Comparison of ENCODE assay signal across 8 cellular contexts in the genomic region with DNA sequence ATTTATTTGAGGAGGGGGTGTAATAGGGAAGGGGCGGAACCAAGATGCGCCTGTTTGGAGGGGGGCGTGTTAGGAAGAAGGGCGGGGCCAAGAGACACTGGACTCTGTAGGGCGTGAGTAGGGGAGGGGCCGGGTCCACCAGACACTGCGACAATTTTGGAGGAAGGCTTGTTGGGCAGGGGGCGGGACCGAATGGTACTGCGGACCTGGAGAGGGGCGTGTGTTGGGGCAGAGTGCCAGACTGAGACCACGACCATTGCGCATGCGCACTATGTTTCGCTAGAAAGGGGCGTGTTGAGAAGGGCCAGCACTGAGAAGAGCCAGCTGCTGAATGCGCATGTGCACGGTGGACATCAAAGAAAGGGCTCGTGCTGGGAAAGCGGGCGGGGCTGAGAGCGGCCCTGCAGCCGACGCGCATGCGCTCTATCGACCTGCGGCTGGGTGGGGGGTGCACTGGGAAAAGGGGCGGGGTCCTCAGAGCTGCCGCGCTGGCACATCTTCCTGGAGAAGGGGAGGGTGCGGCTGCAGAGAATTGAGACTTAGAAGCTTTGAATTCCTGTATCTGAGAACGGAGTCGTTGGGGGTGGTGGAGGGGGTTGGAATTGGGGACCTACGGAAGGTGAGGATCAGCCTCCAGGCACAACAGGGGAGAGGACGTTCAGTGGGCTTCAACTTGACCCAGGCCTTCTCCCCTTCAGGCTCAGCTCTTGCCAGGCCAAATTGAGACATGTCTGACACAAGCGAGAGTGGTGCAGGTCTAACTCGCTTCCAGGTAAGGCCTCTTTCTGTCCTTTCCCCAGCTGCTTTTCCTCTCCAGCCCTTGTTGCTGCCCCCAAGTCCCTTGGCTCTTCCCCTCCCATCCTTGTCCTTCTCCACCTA. TPM values are rescaled to one million over a fixed set of nuclear protein-coding genes. Genes with fewer than 3 reads are reported as not detected.
DNase-seq lines count a peak whose midpoint lies in the region; TF ChIP-seq lines count a peak whose summit lies in the region.

No MANE protein-coding gene starts in this region.

- peak overlapping the region; percentile 67 to 77 for H3K4me3 ChIP-seq in neutrophil (ENCODE audit: low read depth in 1 of 2, low read length in 1 of 2)

- H3K36me3 ChIP-seq in neutrophil, result peaks cover 10% of the 10 kb centered on the region

- H3K27me3 Mint-ChIP-seq in HFFc6 (ENCODE audit: insufficient read depth), result peaks cover 10% of the 10 kb centered on the region

- H3K27ac ChIP-seq in neutrophil, result peak overlapping the region; percentile 64
- H3K27ac ChIP-seq in substantia nigra (ENCODE audit: low read depth, low read length, poor library complexity, severe bottlenecking), result peak overlapping the region; percentile 88

- H3K4me3 Mint-ChIP-seq in HFFc6, result peak overlapping the region; percentile 95

- H3K27ac Mint-ChIP-seq in HFFc6, result peak overlapping the region; percentile 92

- peaks cover 15% of the 10 kb centered on the region for H3K4me1 Mint-ChIP-seq in HFFc6 (ENCODE audit: low read depth)

- H3K4me1 ChIP-seq in neutrophil (ENCODE audit: control insufficient read depth in 1 of 2, insufficient read depth in 1 of 2, low read depth in 1 of 2, low read length in 1 of 2), result peaks cover 7 to 19% of the 10 kb centered on the region in 2 experiments

- TF ChIP-seq CTCF in HFFc6 (IDR thresholded peaks at IDR 0.05), result no peak
- no peak for TF ChIP-seq CTCF in neutrophil (IDR thresholded peaks at IDR 0.05)

- peaks cover 15% of the 10 kb centered on the region for H3K36me3 Mint-ChIP-seq in HFFc6 (ENCODE audit: low read depth)

- no peaks in the 10 kb centered on the region for H3K27me3 ChIP-seq in neutrophil

- H3K9me3 ChIP-seq in neutrophil, result no peaks in the 10 kb centered on the region

- no peaks in the 10 kb centered on the region for H3K9me3 Mint-ChIP-seq in HFFc6

- DNase-seq in GDM1 (lab: John Stamatoyannopoulos, UW), result peak; percentile 90
- DNase-seq in HFFc6, result peak; percentile 93
- peak; percentile 96 for DNase-seq in NAMALWA (ENCODE audit: low spot score)
- DNase-seq in SK-N-DZ (ENCODE audit: low spot score), result peak; percentile 96
- DNase-seq in activated naive CD4-positive, alpha-beta T cell treated with anti-CD3 and anti-CD28 coated beads, Interleukin-2, amount 50 U/mL, for 16 hours, result peak; percentile 85
- peak; percentile 93 for DNase-seq in germinal center (ENCODE audit: low spot score)
- peak; percentile 17 to 90 (median 78) for DNase-seq in substantia nigra (lab: John Stamatoyannopoulos, UW)

RNA-seq across cellular contexts. Expression of a gene that starts 1.3 kb away (rescaled TPM):
- 100 to 1,000 TPM; 205 to 244 (median 226) TPM for total RNA-seq in HFFc6 (2021; fragmentation: NEBNext Ultra II Directional; extraction: Animal tissue kit (Norgen Biotek cat#: 25700))
- polyA plus RNA-seq in SK-N-DZ (2014; cell fraction: cytosol; rRNA removed), result 201 and 225 TPM in 2 replicates
- polyA plus RNA-seq in SK-N-DZ (2014; cell fraction: nucleus; rRNA removed), result 161 and 227 TPM in 2 replicates

RNA-seq across cellular contexts. Expression of a gene that starts 10.8 kb away (rescaled TPM):
- total RNA-seq in HFFc6 (2021; fragmentation: NEBNext Ultra II Directional; extraction: Animal tissue kit (Norgen Biotek cat#: 25700)), result not detected
- not detected in 2 replicates for polyA plus RNA-seq in SK-N-DZ (2014; cell fraction: cytosol; rRNA removed)
- polyA plus RNA-seq in SK-N-DZ (2014; cell fraction: nucleus; rRNA removed), result not detected in 2 replicates

Comparison
In these comparisons a context has a peak if more than half of its experiments do, and no peak if none do; other contexts are left out.
1. Peak in every context shown above with its lines: DNase-seq, H3K4me3 ChIP-seq and H3K27ac ChIP-seq.